16 cellular contexts compared by ENCODE assay signal in genomic region chr19:41570179-41570578, GRCh38. TPM values are rescaled to one million over a fixed set of nuclear protein-coding genes. Genes with fewer than 3 reads are reported as not detected.
A peak's percentile ranks its signal among the peaks of the same experiment; 100 is the strongest.
DNase-seq lines count a peak whose midpoint lies in the region; ATAC-seq and TF ChIP-seq lines count a peak whose summit lies in the region.
"Had no signal": no experiment of that assay in that cellular context is flagged by ENCODE, and none has a peak within 500 bp of the region (broad histone marks: within the 10 kb centered on the region; RNA-seq: fewer than 3 reads in every experiment).

No MANE protein-coding gene starts in this region.

- DNase-seq in DMS53 (lab: John Stamatoyannopoulos, UW) (peak; percentile 25), DMS53 treated with DMSO at 0.1 percent for 48 hours (lab: John Stamatoyannopoulos, UW; ENCODE audit: unreplicated experiment) (no peak), ELF-1 (ENCODE audit: low read depth, low spot score) (peak; percentile 10), SW480 (ENCODE audit: low spot score) (peak; percentile 36), iPS-NIHi7 (ENCODE audit: extremely low spot score) (peak; percentile 26), NCI-H1930 (lab: John Stamatoyannopoulos, UW) (no peak), gastrocnemius medialis (no peak)

- intact Hi-C loops in gastrocnemius medialis (cut with DNase I; ENCODE audit: low total_unique reads), result loop anchor here (1.0 kb wide), 1 partner anchor 121 kb away; no protein-coding TSS in a partner anchor

- no peaks in the 10 kb centered on the region for H3K9me3 ChIP-seq in gastrocnemius medialis
- H3K9me3 ChIP-seq: Caco-2, colonic mucosa, left lung had no signal

- H3K4me1 ChIP-seq in gastrocnemius medialis, result no peaks in the 10 kb centered on the region
- H3K4me1 ChIP-seq: Caco-2, colonic mucosa had no signal

- in situ Hi-C loops in gastrocnemius medialis (cut with MboI; ENCODE audit: low sequenced_read_pairs in 4 of 4), result loop anchor here in 1 of 4 donors (5.0 kb wide), 1 partner anchor 118 kb away; no protein-coding TSS in a partner anchor

- H3K27me3 ChIP-seq in gastrocnemius medialis, result peaks cover 2 to 14% (median 3%) of the 10 kb centered on the region in 3 donors

- ATAC-seq in gastrocnemius medialis, result no peak
- ATAC-seq in HG03460 (IDR thresholded peaks at IDR 0.05; ENCODE audit: unreplicated experiment), result no peak

- no peaks in the 10 kb centered on the region for H3K36me3 ChIP-seq in gastrocnemius medialis
- H3K36me3 ChIP-seq: colonic mucosa, left lung had no signal

- no peak overlapping the region for H3K4me3 ChIP-seq in gastrocnemius medialis
- H3K4me3 ChIP-seq: colonic mucosa, left lung had no signal

- no peak for TF ChIP-seq POLR2A in gastrocnemius medialis (IDR thresholded peaks at IDR 0.05)

- no peak overlapping the region for H3K27ac ChIP-seq in gastrocnemius medialis
- H3K27ac ChIP-seq: 22Rv1, colonic mucosa, left lung had no signal

- no peak for TF ChIP-seq CTCF in gastrocnemius medialis (IDR thresholded peaks at IDR 0.05 in 4 of 5, conservative IDR thresholded peaks at IDR 0.05 in 1 of 5)

RNA-seq across cellular contexts. Expression of gene CEACAM21, which starts 5.8 kb away (rescaled TPM):
- total RNA-seq in gastrocnemius medialis, result under 1 TPM in 1 of 4 donors, not detected in 3; 0.49 TPM
- total RNA-seq: Caco-2, MCF 10A, mesothelial cell of epicardium, progenitor cell of endocrine pancreas had no signal

RNA-seq across cellular contexts. Expression of gene CEACAM4, which starts 56.7 kb away (rescaled TPM):
- 1 to 10 TPM in 1 of 4 donors, under 1 TPM in 1, not detected in 2; 0.81 to 2.7 TPM for total RNA-seq in gastrocnemius medialis
- total RNA-seq: Caco-2, colonic mucosa, MCF 10A, mesothelial cell of epicardium, progenitor cell of endocrine pancreas, SK-MEL-5 had no signal

Comparison
In these comparisons a context has a peak if more than half of its experiments do, and no peak if none do; other contexts are left out.
1. DNase-seq: peak in DMS53 (single experiment), ELF-1 (single experiment), SW480 (single experiment) and iPS-NIHi7 (single experiment); none in DMS53 treated with DMSO at 0.1 percent for 48 hours (single experiment), NCI-H1930 (0 of 2) and gastrocnemius medialis (0 of 2).